Comparison of ENCODE assay signal across 1 cellular context in genomic region chr5:178207183-178207916, GRCh38.
TF ChIP-seq lines count a peak whose summit lies in the region.

No MANE protein-coding gene starts in this region.

TF ChIP-seq in A549, 52 proteins besides CTCF, POLR2A, EP300 and RAD21 (continued from another document):
- TF ChIP-seq E2F6 (IDR thresholded peaks at IDR 0.05; ENCODE audit: borderline replicate concordance, low read depth), result no peak
- no peak for TF ChIP-seq HOXA7 (CRISPR knock-in tag; IDR thresholded peaks at IDR 0.05)
- TF ChIP-seq MAX (IDR thresholded peaks at IDR 0.05), result no peak
- no peak for TF ChIP-seq FOXS1 (CRISPR knock-in tag; IDR thresholded peaks at IDR 0.05)
- TF ChIP-seq GATA3 (IDR thresholded peaks at IDR 0.05; ENCODE audit: borderline replicate concordance), result no peak
- TF ChIP-seq EHF (CRISPR knock-in tag; IDR thresholded peaks at IDR 0.05), result no peak
- no peak for TF ChIP-seq MAFK (IDR thresholded peaks at IDR 0.05; ENCODE audit: partially characterized antibody)
